Comparison of ENCODE assay signal across 1 cellular context in genomic region chr7:80711521-80711920, GRCh38.
TF ChIP-seq lines count a peak whose summit lies in the region.

No MANE protein-coding gene starts in this region.

TF ChIP-seq in HCT116, 20 proteins besides CTCF, POLR2A, EP300 and RAD21 (continued from another document):
- TF ChIP-seq, protein P1, sequence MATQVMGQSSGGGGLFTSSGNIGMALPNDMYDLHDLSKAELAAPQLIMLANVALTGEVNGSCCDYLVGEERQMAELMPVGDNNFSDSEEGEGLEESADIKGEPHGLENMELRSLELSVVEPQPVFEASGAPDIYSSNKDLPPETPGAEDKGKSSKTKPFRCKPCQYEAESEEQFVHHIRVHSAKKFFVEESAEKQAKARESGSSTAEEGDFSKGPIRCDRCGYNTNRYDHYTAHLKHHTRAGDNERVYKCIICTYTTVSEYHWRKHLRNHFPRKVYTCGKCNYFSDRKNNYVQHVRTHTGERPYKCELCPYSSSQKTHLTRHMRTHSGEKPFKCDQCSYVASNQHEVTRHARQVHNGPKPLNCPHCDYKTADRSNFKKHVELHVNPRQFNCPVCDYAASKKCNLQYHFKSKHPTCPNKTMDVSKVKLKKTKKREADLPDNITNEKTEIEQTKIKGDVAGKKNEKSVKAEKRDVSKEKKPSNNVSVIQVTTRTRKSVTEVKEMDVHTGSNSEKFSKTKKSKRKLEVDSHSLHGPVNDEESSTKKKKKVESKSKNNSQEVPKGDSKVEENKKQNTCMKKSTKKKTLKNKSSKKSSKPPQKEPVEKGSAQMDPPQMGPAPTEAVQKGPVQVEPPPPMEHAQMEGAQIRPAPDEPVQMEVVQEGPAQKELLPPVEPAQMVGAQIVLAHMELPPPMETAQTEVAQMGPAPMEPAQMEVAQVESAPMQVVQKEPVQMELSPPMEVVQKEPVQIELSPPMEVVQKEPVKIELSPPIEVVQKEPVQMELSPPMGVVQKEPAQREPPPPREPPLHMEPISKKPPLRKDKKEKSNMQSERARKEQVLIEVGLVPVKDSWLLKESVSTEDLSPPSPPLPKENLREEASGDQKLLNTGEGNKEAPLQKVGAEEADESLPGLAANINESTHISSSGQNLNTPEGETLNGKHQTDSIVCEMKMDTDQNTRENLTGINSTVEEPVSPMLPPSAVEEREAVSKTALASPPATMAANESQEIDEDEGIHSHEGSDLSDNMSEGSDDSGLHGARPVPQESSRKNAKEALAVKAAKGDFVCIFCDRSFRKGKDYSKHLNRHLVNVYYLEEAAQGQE (IDR thresholded peaks at IDR 0.05; ENCODE audit: low read depth) = no peak
- TF ChIP-seq POLR2AphosphoS5 (IDR thresholded peaks at IDR 0.05; ENCODE audit: low read depth, low read length) (no peak), ZBTB33 (IDR thresholded peaks at IDR 0.05; ENCODE audit: extremely low read depth, insufficient replicate concordance, low read length) (no peak), ZFX (IDR thresholded peaks at IDR 0.05) (no peak), YY1 (IDR thresholded peaks at IDR 0.05; ENCODE audit: extremely low read depth, insufficient replicate concordance, low read depth, low read length) (no peak), SIN3A (IDR thresholded peaks at IDR 0.05; ENCODE audit: low read depth) (no peak)
